1 cellular context compared by ENCODE assay signal in the genomic region with DNA sequence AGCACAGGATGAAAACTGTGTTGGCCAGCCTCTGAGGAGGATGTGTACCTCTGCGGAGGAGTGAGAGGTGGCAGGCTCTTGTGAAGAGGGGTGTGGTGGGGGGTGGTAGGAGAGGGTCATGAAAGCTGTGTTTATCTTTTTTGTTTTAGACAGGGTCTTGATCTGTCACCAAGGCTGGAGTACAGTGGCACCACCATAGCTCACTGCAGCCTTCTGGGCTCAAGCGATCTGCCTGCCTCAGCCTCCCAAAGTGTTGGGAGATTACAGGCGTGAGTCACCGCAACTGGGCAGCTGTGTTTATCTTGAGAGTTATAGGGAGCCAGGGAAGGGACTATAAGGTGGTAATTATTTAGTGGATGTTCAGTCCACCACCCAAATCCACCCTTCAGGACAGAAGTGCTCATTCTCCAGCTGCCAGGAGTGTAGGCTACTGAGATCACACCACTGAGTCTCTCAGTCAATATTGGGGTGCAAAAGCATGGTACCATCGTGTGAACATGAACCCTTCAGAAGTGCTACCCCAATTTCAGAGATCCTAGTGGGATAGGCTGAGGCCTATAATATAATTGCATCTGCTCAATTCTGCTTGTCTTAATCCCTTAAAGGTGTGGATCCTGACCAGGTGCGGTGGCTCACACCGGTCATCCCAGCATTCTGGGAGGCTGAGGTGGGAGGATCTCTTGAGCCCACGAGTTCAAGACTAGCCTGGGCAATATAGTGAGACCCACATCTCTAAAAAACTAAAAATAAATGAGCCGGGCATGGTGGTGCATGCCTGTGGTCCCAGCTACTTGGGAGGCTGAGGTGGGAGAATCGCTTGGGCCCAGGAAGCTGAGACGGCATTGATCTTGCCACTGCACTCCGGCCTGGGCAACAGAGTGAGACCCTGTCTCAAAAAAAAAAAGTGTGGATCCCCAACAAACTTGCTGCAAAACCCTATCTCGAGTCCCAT.
TF ChIP-seq lines count a peak whose summit lies in the region.

No MANE protein-coding gene starts in this region.

TF ChIP-seq in H1, 55 proteins besides CTCF, POLR2A, EP300 and RAD21:
- no peak for TF ChIP-seq MAFK (IDR thresholded peaks at IDR 0.05; ENCODE audit: low read depth, low read length)
- TF ChIP-seq NANOG (IDR thresholded peaks at IDR 0.05; ENCODE audit: insufficient read depth, low read depth, low read length, poor library complexity, severe bottlenecking): no peak
- no peak for TF ChIP-seq JUN (IDR thresholded peaks at IDR 0.05; ENCODE audit: low read depth, low read length)
- TF ChIP-seq CBX8 (IDR thresholded peaks at IDR 0.05; ENCODE audit: borderline replicate concordance, low read depth, low read length): no peak
- TF ChIP-seq SIX5 (IDR thresholded peaks at IDR 0.05; ENCODE audit: low read depth, low read length): no peak
- no peak for TF ChIP-seq CHD2 (IDR thresholded peaks at IDR 0.05; ENCODE audit: low read length)
- no peak for TF ChIP-seq SP2 (IDR thresholded peaks at IDR 0.05; ENCODE audit: low read length)
- no peak for TF ChIP-seq GTF2F1 (IDR thresholded peaks at IDR 0.05; ENCODE audit: borderline replicate concordance, low read depth, low read length)
- no peak for TF ChIP-seq POLR2AphosphoS5 (IDR thresholded peaks at IDR 0.05; ENCODE audit: low read depth, low read length)
- TF ChIP-seq SIN3A (conservative IDR thresholded peaks at IDR 0.05 in 1 of 2, IDR thresholded peaks at IDR 0.05 in 1 of 2; ENCODE audit: low read depth in 1 of 2, low read length in 2 of 2): no peak
- TF ChIP-seq SUZ12 (IDR thresholded peaks at IDR 0.05; ENCODE audit: low read length): no peak
- no peak for TF ChIP-seq SRF (IDR thresholded peaks at IDR 0.05; ENCODE audit: low read depth, low read length)
TF ChIP-seq in H1: peak in this region for 0.
